9 cellular contexts compared by ENCODE assay signal in genomic region chr19:17419154-17419490, GRCh38. TPM values are rescaled to one million over a fixed set of nuclear protein-coding genes. Genes with fewer than 3 reads are reported as not detected.
A peak's percentile ranks its signal among the peaks of the same experiment; 100 is the strongest.
DNase-seq lines count a peak whose midpoint lies in the region; ATAC-seq and TF ChIP-seq lines count a peak whose summit lies in the region.
"Had no signal": no experiment of that assay in that cellular context is flagged by ENCODE, and none has a peak within 500 bp of the region (broad histone marks: within the 10 kb centered on the region; RNA-seq: fewer than 3 reads in every experiment).

No MANE protein-coding gene starts in this region.

- peak overlapping the region; percentile 68 for H3K27ac ChIP-seq in IMR-90 (ENCODE audit: insufficient read depth, low read length)
- H3K27ac ChIP-seq in breast epithelium, result peak overlapping the region; percentile 79 to 83

- 0 out of 2 replicates have a peak, but pooled peaks cover 1% of the 10 kb centered on the region for H3K27me3 ChIP-seq in IMR-90 (ENCODE audit: control insufficient read depth, insufficient read depth, low read length)
- no peaks in the 10 kb centered on the region for H3K27me3 ChIP-seq in breast epithelium

- 33% methylated on average over 3 of the region's 6 CpGs; no CpG with 5 or more reads in 1 of the 2 experiments for WGBS in IMR-90 (ENCODE audit: extremely low coverage in 2 of 2, insufficient read length in 1 of 2), 2 experiments

- H3K4me3 ChIP-seq in AG04449 (ENCODE audit: low read depth, low read length) (peak overlapping the region; percentile 53), IMR-90 (ENCODE audit: insufficient read depth, low read depth, low read length) (peak overlapping the region; percentile 49; the same call in 1 of the 2 replicates), breast epithelium (peak overlapping the region; percentile 86 to 98 (median 92)), mucosa of descending colon (peak overlapping the region; percentile 65)

- peaks cover 7% of the 10 kb centered on the region; the same call in 1 of the 2 replicates for H3K9me1 ChIP-seq in IMR-90 (ENCODE audit: insufficient read depth, low read length)

- H3K79me1 ChIP-seq in IMR-90 (ENCODE audit: low read depth in 1 of 2, low read length in 2 of 2), result peaks cover 5 to 12% of the 10 kb centered on the region in 2 experiments; a peak in 3 of 4 replicates

- H2AK5ac ChIP-seq in IMR-90 (ENCODE audit: low read depth, low read length), result peak overlapping the region; percentile 65

- intact Hi-C loops in IMR-90 (cut with micrococcal nuclease), result no loop called here
- intact Hi-C loops in breast epithelium (cut with DNase I; ENCODE audit: low total_unique reads), result loop anchor here (1.0 kb wide), 1 partner anchor 15 kb away; no protein-coding TSS in a partner anchor
- intact Hi-C loops in mucosa of descending colon (cut with DNase I, micrococcal nuclease), result no loop called here

- H2BK120ac ChIP-seq in IMR-90 (ENCODE audit: low read depth, low read length), result no peak overlapping the region

- peak overlapping the region; percentile 83 for H3K14ac ChIP-seq in IMR-90 (replicated peaks; ENCODE audit: low read depth, low read length)

- ATAC-seq in IMR-90 (ENCODE audit: low read depth) (no peak), mucosa of descending colon (no peak), GM18517 (IDR thresholded peaks at IDR 0.05; ENCODE audit: unreplicated experiment) (no peak)

- peaks cover 4% of the 10 kb centered on the region; the same call in 1 of the 2 replicates for H3K4me1 ChIP-seq in IMR-90 (ENCODE audit: control insufficient read depth, insufficient read depth, low read length)
- H3K4me1 ChIP-seq in breast epithelium, result no peaks in the 10 kb centered on the region
- peaks cover 11% of the 10 kb centered on the region for H3K4me1 ChIP-seq in mucosa of descending colon (ENCODE audit: low read depth)

- in situ Hi-C loops in IMR-90 (cut with MboI; ENCODE audit: low sequenced_read_pairs), result no loop called here

- dilution Hi-C loops in IMR-90 (cut with HindIII; ENCODE audit: low sequenced_read_pairs, unreplicated experiment), result no loop called here

- H2BK15ac ChIP-seq in IMR-90 (ENCODE audit: low read depth, low read length), result no peak overlapping the region

- H3K18ac ChIP-seq in IMR-90 (ENCODE audit: low read depth, low read length), result peak overlapping the region; percentile 11; the same call in 1 of the 2 replicates

- TF ChIP-seq POLR2A in IMR-90 (IDR thresholded peaks at IDR 0.05; ENCODE audit: low read depth, low read length), result no peak
- TF ChIP-seq POLR2A in breast epithelium (IDR thresholded peaks at IDR 0.05), result no peak

- TF ChIP-seq CTCF in AG04449 (IDR thresholded peaks at IDR 0.05; ENCODE audit: insufficient read depth, low read length, missing control alignments) (no peak), IMR-90 (conservative IDR thresholded peaks at IDR 0.05; ENCODE audit: low read depth, low read length) (no peak), breast epithelium (IDR thresholded peaks at IDR 0.05) (no peak), mucosa of descending colon (IDR thresholded peaks at IDR 0.05) (no peak)

- no peak for DNase-seq in AG04449 (ENCODE audit: low read depth, low spot score)
- DNase-seq in IMR-90, result no peak
- DNase-seq in breast epithelium (ENCODE audit: low spot score in 2 of 2), result no peak
- DNase-seq in mucosa of descending colon, result no peak
- no peak for DNase-seq in activated effector memory CD4-positive, alpha-beta T cell treated with anti-CD3 and anti-CD28 coated beads, Interleukin-2, amount 50 U/mL, for 16 hours
- DNase-seq in SK-N-DZ (ENCODE audit: low spot score), result no peak
- no peak for DNase-seq in NCI-H146 treated with DMSO at 0.1 percent for 48 hours (lab: John Stamatoyannopoulos, UW; ENCODE audit: unreplicated experiment)

- no peaks in the 10 kb centered on the region for H4K20me1 ChIP-seq in IMR-90 (ENCODE audit: insufficient read depth, low read length)

- H3K56ac ChIP-seq in IMR-90 (ENCODE audit: extremely low read depth, insufficient read depth, low read length), result peak overlapping the region; percentile 41; the same call in 1 of the 2 replicates

- TF ChIP-seq RAD21 in IMR-90 (IDR thresholded peaks at IDR 0.05; ENCODE audit: low read length), result no peak

- H2BK5ac ChIP-seq in IMR-90 (ENCODE audit: low read depth, low read length, poor library complexity, severe bottlenecking), result peak overlapping the region; percentile 80

- peak overlapping the region; percentile 60 for H3K4ac ChIP-seq in IMR-90 (ENCODE audit: low read depth, low read length)

- H3K36me3 ChIP-seq in IMR-90 (ENCODE audit: control insufficient read depth, insufficient read depth, low read length) (peaks cover 5% of the 10 kb centered on the region; the same call in 1 of the 2 replicates), breast epithelium (no peaks in the 10 kb centered on the region), mucosa of descending colon (ENCODE audit: low read depth) (no peaks in the 10 kb centered on the region)

- H4K91ac ChIP-seq in IMR-90 (ENCODE audit: insufficient read depth, low read depth, low read length), result peak overlapping the region; percentile 53

- H2AK9ac ChIP-seq in IMR-90 (replicated peaks; ENCODE audit: low read depth, low read length, poor library complexity), result peak overlapping the region; percentile 21

- H2AFZ ChIP-seq in IMR-90 (replicated peaks; ENCODE audit: low read length, poor library complexity), result peak overlapping the region; percentile 99

- peak overlapping the region; percentile 71 for H3K4me2 ChIP-seq in IMR-90 (ENCODE audit: low read depth, low read length)

- H4K5ac ChIP-seq in IMR-90 (ENCODE audit: low read depth, low read length), result peak overlapping the region; percentile 69

- CTCF ChIA-PET in AG04449 (lab: Yijun Ruan, JAX) (interaction anchor here (0.7 to 1.7 kb wide), 9 partner anchors 8 to 113 kb away, joined by 3 to 9 read pairs (median 5); no protein-coding TSS in a partner anchor), IMR-90 (lab: Yijun Ruan, JAX) (interaction anchor here (0.6 to 0.7 kb wide), 2 partner anchors 9 to 27 kb away, joined by 3 to 4 read pairs; no protein-coding TSS in a partner anchor)

- BruUV-seq in IMR-90 (replicated peaks; lab: Mats Ljungman, UMichigan), result no TSS peak

- no peaks in the 10 kb centered on the region for H3K9me3 ChIP-seq in IMR-90 (ENCODE audit: control insufficient read depth, insufficient read depth, low read length)
- no peaks in the 10 kb centered on the region for H3K9me3 ChIP-seq in breast epithelium
- H3K9me3 ChIP-seq in mucosa of descending colon, result no peaks in the 10 kb centered on the region

- peak overlapping the region; percentile 70 for H3K9ac ChIP-seq in IMR-90 (ENCODE audit: low read depth, low read length)

- H4K8ac ChIP-seq in IMR-90 (ENCODE audit: low read depth in 2 of 2, low read length in 2 of 2), result peak overlapping the region; percentile 89 to 94

- H3K23ac ChIP-seq in IMR-90 (ENCODE audit: low read depth, low read length), result peak overlapping the region; percentile 30; the same call in 1 of the 2 replicates

- H2BK20ac ChIP-seq in IMR-90 (ENCODE audit: low read depth, low read length), result no peak overlapping the region

- POLR2A ChIA-PET in AG04449 (lab: Yijun Ruan, JAX), result interaction anchor here (0.9 to 1.3 kb wide), 6 partner anchors 13 to 440 kb away, joined by 3 to 5 read pairs (median 4); partner anchors contain the start of genes ANO8, BST2, RPL18A and SLC27A1
- POLR2A ChIA-PET in IMR-90 (lab: Charles Lee; ENCODE audit: unreplicated experiment), result interaction anchor here (0.6 kb wide), 1 partner anchor 92 kb away, joined by 15 read pairs; no protein-coding TSS in a partner anchor

TF ChIP-seq in IMR-90, 13 proteins besides CTCF, POLR2A, EP300 and RAD21 (continues in another document):
- TF ChIP-seq BHLHE40 (IDR thresholded peaks at IDR 0.05; ENCODE audit: low read depth, low read length), result no peak

RNA-seq across cellular contexts. Expression of gene MVB12A, which starts 0.7 kb away (rescaled TPM):
- 13.8 and 13.9 TPM in 2 replicates for total RNA-seq in IMR-90 (2012; rRNA removed)
- 43.9 and 44.3 TPM in 2 replicates for polyA plus RNA-seq in IMR-90 (2012; rRNA removed)
- polyA plus RNA-seq in IMR-90 (2012; cell fraction: cytosol; rRNA removed), result 35.8 and 58.5 TPM in 2 replicates
- polyA plus RNA-seq in IMR-90 (2012; cell fraction: nucleus; rRNA removed; ENCODE audit: low replicate concordance), result 42.9 and 77.3 TPM in 2 replicates
- total RNA-seq in breast epithelium, result 10 to 100 TPM; 51.5 to 76.4 (median 74.1) TPM
- 10 to 100 TPM; 42.7 to 53.3 (median 52.1) TPM for total RNA-seq in mucosa of descending colon
- polyA plus RNA-seq in SK-N-DZ (2014; cell fraction: cytosol; rRNA removed), result 149 and 153 TPM in 2 replicates
- 92.8 and 117 TPM in 2 replicates for polyA plus RNA-seq in SK-N-DZ (2014; cell fraction: nucleus; rRNA removed)

RNA-seq across cellular contexts. Expression of gene BST2, which starts 13.7 kb away (rescaled TPM):
- 0.18 and 0.28 TPM in 2 replicates for total RNA-seq in IMR-90 (2012; rRNA removed)
- polyA plus RNA-seq in IMR-90 (2012; rRNA removed), result 0.67 and 0.92 TPM in 2 replicates
- 0.78 and 2.3 TPM in 2 replicates for polyA plus RNA-seq in IMR-90 (2012; cell fraction: cytosol; rRNA removed)
- polyA plus RNA-seq in IMR-90 (2012; cell fraction: nucleus; rRNA removed; ENCODE audit: low replicate concordance), result 0.34 and 0.96 TPM in 2 replicates
- total RNA-seq in breast epithelium, result 100 to 1,000 TPM in 2 of 3 donors, 10 to 100 TPM in 1; 90.1 to 131 (median 127) TPM
- total RNA-seq in mucosa of descending colon, result 10 to 100 TPM in 2 of 3 donors, 1 to 10 TPM in 1; 9.7 to 72.6 (median 28.2) TPM
- 28.7 and 30.0 TPM in 2 replicates for polyA plus RNA-seq in SK-N-DZ (2014; cell fraction: cytosol; rRNA removed)
- 16.6 and 18.5 TPM in 2 replicates for polyA plus RNA-seq in SK-N-DZ (2014; cell fraction: nucleus; rRNA removed)

RNA-seq across cellular contexts. Expression of gene CCDC194, which starts 25.1 kb away (rescaled TPM):
- total RNA-seq in IMR-90 (2012; rRNA removed), result not detected in 2 replicates
- polyA plus RNA-seq in IMR-90 (2012; rRNA removed), result not detected in 2 replicates
- not detected in 2 replicates for polyA plus RNA-seq in IMR-90 (2012; cell fraction: cytosol; rRNA removed)
- polyA plus RNA-seq in IMR-90 (2012; cell fraction: nucleus; rRNA removed; ENCODE audit: low replicate concordance), result not detected in 2 replicates
- under 1 TPM in 2 of 3 donors, not detected in 1; 0.64 to 0.66 TPM for total RNA-seq in breast epithelium
- total RNA-seq in mucosa of descending colon, result under 1 TPM in 2 of 3 donors, not detected in 1; 0.53 to 0.54 TPM
- polyA plus RNA-seq in SK-N-DZ (2014; cell fraction: cytosol; rRNA removed), result not detected in 2 replicates
- polyA plus RNA-seq in SK-N-DZ (2014; cell fraction: nucleus; rRNA removed), result not detected in 2 replicates
- total RNA-seq: subcutaneous adipose tissue had no signal

RNA-seq across cellular contexts. Expression of gene TMEM221, which starts 29.3 kb away (rescaled TPM):
- total RNA-seq in IMR-90 (2012; rRNA removed) (not detected in 2 replicates), breast epithelium (under 1 TPM; 0.33 to 0.73 (median 0.64) TPM), mucosa of descending colon (under 1 TPM in 2 of 3 donors, not detected in 1; 0.34 to 0.51 TPM)
- polyA plus RNA-seq in IMR-90 (2012; rRNA removed), result 0.06 and 0.12 TPM in 2 replicates
- polyA plus RNA-seq in IMR-90 (2012; cell fraction: cytosol; rRNA removed), result 0.08 and 0.11 TPM in 2 replicates
- polyA plus RNA-seq in IMR-90 (2012; cell fraction: nucleus; rRNA removed; ENCODE audit: low replicate concordance), result 0.04 and 0.11 TPM in 2 replicates
- 0.07 and 0.25 TPM in 2 replicates for polyA plus RNA-seq in SK-N-DZ (2014; cell fraction: cytosol; rRNA removed)
- not detected in 2 replicates for polyA plus RNA-seq in SK-N-DZ (2014; cell fraction: nucleus; rRNA removed)

RNA-seq across cellular contexts. Expression of gene NXNL1, which starts 41.6 kb away (rescaled TPM):
- total RNA-seq in IMR-90 (2012; rRNA removed), result not detected in 2 replicates
- polyA plus RNA-seq in IMR-90 (2012; rRNA removed), result not detected in 2 replicates
- polyA plus RNA-seq in IMR-90 (2012; cell fraction: cytosol; rRNA removed), result not detected in 2 replicates
- polyA plus RNA-seq in IMR-90 (2012; cell fraction: nucleus; rRNA removed; ENCODE audit: low replicate concordance), result not detected in 2 replicates
- under 1 TPM in 1 of 3 donors, not detected in 2; 0.64 TPM for total RNA-seq in breast epithelium
- not detected for total RNA-seq in mucosa of descending colon
- polyA plus RNA-seq in SK-N-DZ (2014; cell fraction: cytosol; rRNA removed), result not detected in 2 replicates
- not detected in 2 replicates for polyA plus RNA-seq in SK-N-DZ (2014; cell fraction: nucleus; rRNA removed)
